In the genomic region with DNA sequence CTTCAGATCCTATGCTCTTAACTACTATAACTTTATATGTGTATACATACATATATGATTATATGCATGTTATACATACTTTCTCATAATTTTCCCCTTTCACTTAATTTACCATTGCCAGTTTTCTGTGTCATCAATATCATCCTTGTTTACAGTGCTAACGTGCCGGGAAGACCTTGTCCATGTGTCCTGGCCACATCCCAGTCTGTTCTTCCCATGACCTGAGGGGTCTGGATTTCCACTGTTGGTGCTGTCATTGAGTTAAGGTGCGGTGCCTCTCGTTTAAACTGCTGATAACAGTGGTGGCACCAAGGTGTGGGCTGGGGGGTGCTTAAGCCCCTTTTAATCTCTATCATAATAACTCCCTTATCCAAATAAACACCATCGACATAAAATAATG, we compare ENCODE assay signal across 20 cellular contexts. TPM values are rescaled to one million over a fixed set of nuclear protein-coding genes. Genes with fewer than 3 reads are reported as not detected.
DNase-seq lines count a peak whose midpoint lies in the region; ATAC-seq and TF ChIP-seq lines count a peak whose summit lies in the region.
"Had no signal": no experiment of that assay in that cellular context is flagged by ENCODE, and none has a peak within 500 bp of the region (broad histone marks: within the 10 kb centered on the region; RNA-seq: fewer than 3 reads in every experiment).

No MANE protein-coding gene starts in this region.

- no peak for DNase-seq in breast epithelium (ENCODE audit: low spot score in 2 of 2)
- no peak for DNase-seq in MCF 10A (ENCODE audit: unreplicated experiment)
- DNase-seq in dermis blood vessel endothelial cell: peak; percentile 28
- peak; percentile 14 for DNase-seq in mesenteric fat pad (ENCODE audit: low spot score)
- peak; percentile 29 to 44 for DNase-seq in suprapubic skin (ENCODE audit: low spot score in 2 of 2)
- no peak for DNase-seq in NCI-H2196 treated with DMSO at 0.1 percent for 48 hours (lab: John Stamatoyannopoulos, UW; ENCODE audit: unreplicated experiment)
- DNase-seq in Peyer's patch: no peak
- DNase-seq: ACHN; activated naive CD4-positive, alpha-beta T cell treated with anti-CD3 and anti-CD28 coated beads, Interleukin-2, amount 10 ng/mL, durations not matched to agents 7 days and 5 days; activated T-cell treated with anti-CD3 and anti-CD28 coated beads, Interleukin-2, amount 50 U/mL, for 4 hours; H7; NCI-H2107; NCI-H526; SHP77; T-helper 1 cell; WERI-Rb-1 had no signal

- peaks cover 24% of the 10 kb centered on the region for H3K36me3 Mint-ChIP-seq in MCF 10A (ENCODE audit: insufficient read depth, unreplicated experiment)

- 41% methylated on average over 5 of the region's 5 CpGs for WGBS in suprapubic skin

- peaks cover 25% of the 10 kb centered on the region for H3K4me1 Mint-ChIP-seq in MCF 10A (ENCODE audit: insufficient read depth, unreplicated experiment)

- H3K27me3 Mint-ChIP-seq in MCF 10A (ENCODE audit: insufficient read depth, unreplicated experiment): no peaks in the 10 kb centered on the region
- H3K27me3 Mint-ChIP-seq: activated naive CD4-positive, alpha-beta T cell treated with anti-CD3 and anti-CD28 coated beads, Interleukin-2, amount 10 ng/mL, durations not matched to agents 7 days and 5 days; brain had no signal

- H3K9me3 Mint-ChIP-seq in MCF 10A (ENCODE audit: unreplicated experiment): no peaks in the 10 kb centered on the region
- H3K9me3 Mint-ChIP-seq: activated naive CD4-positive, alpha-beta T cell treated with anti-CD3 and anti-CD28 coated beads, Interleukin-2, amount 10 ng/mL, durations not matched to agents 7 days and 5 days; activated T-cell treated with anti-CD3 and anti-CD28 coated beads, Interleukin-2, amount 50 U/mL, for 4 hours; brain; CD14-positive monocyte had no signal

- H3K4me3 ChIP-seq in breast epithelium (no peak overlapping the region), suprapubic skin (no peak overlapping the region), Peyer's patch (no peak overlapping the region)
- H3K4me3 ChIP-seq: vagina had no signal

- H3K9me3 ChIP-seq in breast epithelium (no peaks in the 10 kb centered on the region), suprapubic skin (no peaks in the 10 kb centered on the region), Peyer's patch (no peaks in the 10 kb centered on the region)
- H3K9me3 ChIP-seq: vagina had no signal

- H3K4me1 ChIP-seq in breast epithelium (no peaks in the 10 kb centered on the region), suprapubic skin (peaks cover 21% of the 10 kb centered on the region), Peyer's patch (peaks cover 0 to 11% (median 0%) of the 10 kb centered on the region in 4 donors)

- CTCF ChIA-PET in MCF 10A (lab: Yijun Ruan, JAX): interaction anchor here (1.4 kb wide), 1 partner anchor 45 kb away, joined by 5 read pairs; no protein-coding TSS in a partner anchor

- no peak overlapping the region for H3K4me3 Mint-ChIP-seq in MCF 10A (ENCODE audit: unreplicated experiment)
- H3K4me3 Mint-ChIP-seq: activated naive CD4-positive, alpha-beta T cell treated with anti-CD3 and anti-CD28 coated beads, Interleukin-2, amount 10 ng/mL, durations not matched to agents 7 days and 5 days; activated T-cell treated with anti-CD3 and anti-CD28 coated beads, Interleukin-2, amount 50 U/mL, for 4 hours; brain had no signal

- no peak overlapping the region for H3K27ac Mint-ChIP-seq in MCF 10A (ENCODE audit: low read depth, unreplicated experiment)

- BruUV-seq in MCF 10A (replicated peaks; lab: Mats Ljungman, UMichigan): no TSS peak

- H3K36me3 ChIP-seq in breast epithelium (no peaks in the 10 kb centered on the region), suprapubic skin (no peaks in the 10 kb centered on the region), Peyer's patch (no peaks in the 10 kb centered on the region)
- H3K36me3 ChIP-seq: vagina had no signal

- intact Hi-C loops in breast epithelium (cut with DNase I; ENCODE audit: low total_unique reads): no loop called here
- intact Hi-C loops in MCF 10A (cut with micrococcal nuclease): no loop called here

- no peak for TF ChIP-seq EP300 in suprapubic skin (IDR thresholded peaks at IDR 0.05)

- H3K27me3 ChIP-seq in breast epithelium: no peaks in the 10 kb centered on the region
- H3K27me3 ChIP-seq in suprapubic skin: no peaks in the 10 kb centered on the region
- H3K27me3 ChIP-seq in Peyer's patch: no peaks in the 10 kb centered on the region
- H3K27me3 ChIP-seq: vagina had no signal

- H3K27ac ChIP-seq in breast epithelium (peak overlapping the region; percentile 49 to 71), suprapubic skin (no peak overlapping the region), Peyer's patch (peak overlapping the region in 2 of 4 donors; percentile 9 to 28)
- H3K27ac ChIP-seq: vagina, WERI-Rb-1 had no signal

- TF ChIP-seq POLR2A in breast epithelium (IDR thresholded peaks at IDR 0.05): no peak
- no peak for TF ChIP-seq POLR2A in suprapubic skin (IDR thresholded peaks at IDR 0.05)
- no peak for TF ChIP-seq POLR2A in Peyer's patch (IDR thresholded peaks at IDR 0.05)

- POLR2A ChIA-PET in MCF 10A (lab: Yijun Ruan, JAX): interaction anchor here (0.9 to 3.6 kb wide), 5 partner anchors 9 to 56 kb away, joined by 3 to 21 read pairs (median 5); partner anchors contain the start of genes FKBP1A and SDCBP2

- ATAC-seq in HG03439 (IDR thresholded peaks at IDR 0.05; ENCODE audit: unreplicated experiment): no peak

- TF ChIP-seq CTCF in breast epithelium (IDR thresholded peaks at IDR 0.05) (no peak), MCF 10A (IDR thresholded peaks at IDR 0.05; ENCODE audit: unreplicated experiment) (no peak), suprapubic skin (IDR thresholded peaks at IDR 0.05) (no peak), Peyer's patch (IDR thresholded peaks at IDR 0.05) (no peak)

RNA-seq across cellular contexts. Expression of gene SDCBP2, which starts 8.5 kb away (rescaled TPM):
- total RNA-seq in breast epithelium: 10 to 100 TPM in 1 of 3 donors, 1 to 10 TPM in 2; 5.0 to 10.8 (median 9.8) TPM
- 8.3 and 11.8 TPM in 2 replicates for total RNA-seq in MCF 10A (2022)
- 4.6 and 6.0 TPM in 2 replicates for total RNA-seq in dermis blood vessel endothelial cell
- total RNA-seq in mesenteric fat pad: 7.2 TPM
- 100 to 1,000 TPM in 3 of 4 donors, 10 to 100 TPM in 1; 74.4 to 143 (median 115) TPM for total RNA-seq in suprapubic skin
- total RNA-seq in Peyer's patch: 100 to 1,000 TPM in 3 of 4 donors, 10 to 100 TPM in 1; 29.7 to 361 (median 306) TPM

RNA-seq across cellular contexts. Expression of gene FKBP1A, which starts 55.4 kb away (rescaled TPM):
- total RNA-seq in breast epithelium (100 to 1,000 TPM; 115 to 191 (median 128) TPM), MCF 10A (2022) (209 and 217 TPM in 2 replicates), dermis blood vessel endothelial cell (269 and 390 TPM in 2 replicates), mesenteric fat pad (384 TPM), suprapubic skin (100 to 1,000 TPM in 3 of 4 donors, 10 to 100 TPM in 1; 100.0 to 151 (median 115) TPM), Peyer's patch (100 to 1,000 TPM in 2 of 4 donors, 10 to 100 TPM in 2; 76.9 to 165 (median 98.5) TPM)

Comparison
In these comparisons a context has a peak if more than half of its experiments do, and no peak if none do; other contexts are left out.
1. DNase-seq: peak in dermis blood vessel endothelial cell (single experiment), mesenteric fat pad (single experiment) and suprapubic skin (2 of 2); none in breast epithelium (0 of 2), MCF 10A (single experiment), NCI-H2196 treated with DMSO at 0.1 percent for 48 hours (single experiment) and Peyer's patch (0 of 3).